In the genomic region with DNA sequence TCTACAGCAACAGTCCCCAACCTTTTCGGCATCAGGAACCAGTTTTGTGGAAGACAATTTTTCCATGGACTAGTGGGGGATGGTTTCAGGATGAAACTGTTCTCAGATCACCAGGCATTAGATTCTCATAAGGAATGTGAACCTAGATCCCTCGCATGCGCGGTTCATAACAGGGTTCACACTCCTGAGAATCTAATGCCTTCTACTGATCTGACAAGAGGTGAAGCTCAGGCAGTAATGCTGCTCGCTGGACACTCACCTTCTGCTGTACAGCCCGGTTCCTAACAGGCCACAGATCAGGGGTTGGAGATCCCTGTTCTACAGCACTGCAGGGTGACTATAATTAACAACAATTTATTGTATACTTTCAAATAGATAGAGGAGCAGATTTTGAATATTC, we compare ENCODE assay signal across 27 cellular contexts. TPM values are rescaled to one million over a fixed set of nuclear protein-coding genes. Genes with fewer than 3 reads are reported as not detected.
DNase-seq lines count a peak whose midpoint lies in the region; ATAC-seq and TF ChIP-seq lines count a peak whose summit lies in the region.
"Had no signal": no experiment of that assay in that cellular context is flagged by ENCODE, and none has a peak within 500 bp of the region (broad histone marks: within the 10 kb centered on the region; RNA-seq: fewer than 3 reads in every experiment).

No MANE protein-coding gene starts in this region.

- H4K20me1 ChIP-seq in OCI-LY7 (ENCODE audit: insufficient read depth, low read length): peaks cover 5% of the 10 kb centered on the region; the same call in 1 of the 2 replicates

- DNase-seq in T-helper 1 cell (no peak), GM12864 (ENCODE audit: low read depth) (no peak), activated B cell treated with CpG ODN at 0.5 μM for 24 hours (no peak), naive B cell (no peak), H4 (ENCODE audit: low spot score) (no peak), foreskin keratinocyte (no peak), OCI-LY7 (ENCODE audit: low spot score) (no peak)
- DNase-seq: ACHN; Caco-2; CD4-positive, alpha-beta memory T cell; DMS 273 treated with DMSO at 0.1 percent for 48 hours; DMS79 treated with DMSO at 0.1 percent for 48 hours; H7; KBM-7; MM.1S; NCI-H1048; NCI-H1417 treated with DMSO at 0.1 percent for 48 hours; NCI-H187 treated with DMSO at 0.1 percent for 48 hours; NCI-H2107; NCI-H446 treated with DMSO at 0.1 percent for 48 hours; NCI-H526 treated with DMSO at 0.1 percent for 48 hours; PC-3; RPMI8226; SHP77 had no signal

- ATAC-seq in activated B cell treated with CpG ODN at 0.5 μM for 24 hours (ENCODE audit: low read depth) (no peak), naive B cell (ENCODE audit: low read depth in 2 of 2) (no peak), foreskin keratinocyte (no peak)
- ATAC-seq: PC-3 had no signal

- POLR2A ChIA-PET in activated B cell treated with CpG ODN at 0.5 μM for 24 hours (lab: Charles Lee): interaction anchor here (2.6 to 5.4 kb wide), 3 partner anchors 18 to 101 kb away, joined by 12 to 55 read pairs (median 39); a partner anchor contains a TSS
- POLR2A ChIA-PET in OCI-LY7 (lab: Charles Lee): interaction anchor here (0.6 kb wide), 1 partner anchor 16 kb away, joined by 3 read pairs; no protein-coding TSS in a partner anchor

- TF ChIP-seq CTCF in GM12864 (IDR thresholded peaks at IDR 0.05; ENCODE audit: low read depth, low read length, missing control alignments) (no peak), activated B cell treated with CpG ODN at 0.5 μM for 24 hours (IDR thresholded peaks at IDR 0.05) (no peak), foreskin keratinocyte (conservative IDR thresholded peaks at IDR 0.05) (no peak), OCI-LY7 (conservative IDR thresholded peaks at IDR 0.05; ENCODE audit: low read length) (no peak)

- H3K4me3 Mint-ChIP-seq in T-helper 1 cell treated with Interleukin-12 subunit alpha and Interleukin-12 subunit beta and Interleukin-4 antibody, amounts not matched to agents 30 μg/mL and 1 μg/mL, for 36 hours: no peak overlapping the region
- H3K4me3 Mint-ChIP-seq in activated B cell treated with CpG ODN at 0.5 μM for 24 hours (peak overlapping the region; percentile 32), naive B cell (peak overlapping the region in 2 of 8 donors; percentile 6 to 61)

- no peak overlapping the region for H3K27ac ChIP-seq in foreskin keratinocyte
- H3K27ac ChIP-seq in OCI-LY7 (ENCODE audit: low read depth, low read length, poor library complexity, severe bottlenecking): no peak overlapping the region
- H3K27ac ChIP-seq: 22Rv1, BLaER1 had no signal

- no peak overlapping the region for H3K4me2 ChIP-seq in OCI-LY7 (ENCODE audit: low read length)
- H3K4me2 ChIP-seq: BLaER1 had no signal

- H3K4me1 ChIP-seq in foreskin keratinocyte (peaks cover 10% of the 10 kb centered on the region), OCI-LY7 (ENCODE audit: insufficient read depth, low read length, poor library complexity, severe bottlenecking) (peaks cover 18% of the 10 kb centered on the region)

- CTCF ChIA-PET in activated B cell treated with CpG ODN at 0.5 μM for 24 hours (lab: Charles Lee): interaction anchor here (1.5 kb wide), 1 partner anchor 23 kb away, joined by 3 read pairs; no protein-coding TSS in a partner anchor
- CTCF ChIA-PET in OCI-LY7 (lab: Charles Lee; ENCODE audit: unreplicated experiment): no interaction called here

- no peaks in the 10 kb centered on the region for H3K9me2 ChIP-seq in OCI-LY7 (ENCODE audit: insufficient read depth, low read length)

- H3K4me3 ChIP-seq in GM12864 (ENCODE audit: low read depth, low read length) (peak overlapping the region; percentile 6; the same call in 1 of the 2 replicates), OCI-LY7 (ENCODE audit: low read depth, low read length, poor library complexity, severe bottlenecking) (no peak overlapping the region)
- H3K4me3 ChIP-seq: BLaER1 had no signal

- H3K27me3 Mint-ChIP-seq in T-helper 1 cell treated with Interleukin-12 subunit alpha and Interleukin-12 subunit beta and Interleukin-4 antibody, amounts not matched to agents 30 μg/mL and 1 μg/mL, for 36 hours (ENCODE audit: low read depth): no peaks in the 10 kb centered on the region
- H3K27me3 Mint-ChIP-seq in activated B cell treated with CpG ODN at 0.5 μM for 24 hours (no peaks in the 10 kb centered on the region), naive B cell (no peaks in the 10 kb centered on the region)
- H3K27me3 Mint-ChIP-seq: CD4-positive, alpha-beta memory T cell had no signal

- H3K27me3 ChIP-seq in foreskin keratinocyte: no peaks in the 10 kb centered on the region
- H3K27me3 ChIP-seq: BLaER1 had no signal

- H3K9me3 ChIP-seq in OCI-LY7 (ENCODE audit: low read length): no peaks in the 10 kb centered on the region
- H3K9me3 ChIP-seq: Caco-2 had no signal

- peak overlapping the region; percentile 29 for H3K27ac Mint-ChIP-seq in T-helper 1 cell treated with Interleukin-12 subunit alpha and Interleukin-12 subunit beta and Interleukin-4 antibody, amounts not matched to agents 30 μg/mL and 1 μg/mL, for 36 hours
- H3K27ac Mint-ChIP-seq in activated B cell treated with CpG ODN at 0.5 μM for 24 hours (peak overlapping the region; percentile 99), naive B cell (peak overlapping the region in 4 of 6 donors; percentile 84 to 91 (median 89))

- peaks cover 52% of the 10 kb centered on the region for H3K4me1 Mint-ChIP-seq in T-helper 1 cell treated with Interleukin-12 subunit alpha and Interleukin-12 subunit beta and Interleukin-4 antibody, amounts not matched to agents 30 μg/mL and 1 μg/mL, for 36 hours (ENCODE audit: low read depth)
- peaks cover 91% of the 10 kb centered on the region for H3K4me1 Mint-ChIP-seq in activated B cell treated with CpG ODN at 0.5 μM for 24 hours
- H3K4me1 Mint-ChIP-seq in naive B cell: peaks cover 69 to 91% (median 87%) of the 10 kb centered on the region in 3 donors

- no TSS peak for BruUV-seq in OCI-LY7 (replicated peaks; lab: Mats Ljungman, UMichigan)

- H3K36me3 ChIP-seq in OCI-LY7 (ENCODE audit: insufficient read depth, low read length): no peaks in the 10 kb centered on the region

- H2AFZ ChIP-seq in OCI-LY7 (ENCODE audit: low read length): no peak overlapping the region

- H3K9me3 Mint-ChIP-seq in T-helper 1 cell treated with Interleukin-12 subunit alpha and Interleukin-12 subunit beta and Interleukin-4 antibody, amounts not matched to agents 30 μg/mL and 1 μg/mL, for 36 hours: no peaks in the 10 kb centered on the region
- H3K9me3 Mint-ChIP-seq in activated B cell treated with CpG ODN at 0.5 μM for 24 hours: peaks cover 7% of the 10 kb centered on the region
- H3K9me3 Mint-ChIP-seq in naive B cell: peaks cover 0 to 3% (median 0%) of the 10 kb centered on the region in 7 donors
- H3K9me3 Mint-ChIP-seq: CD4-positive, alpha-beta memory T cell had no signal

- H3K36me3 Mint-ChIP-seq in T-helper 1 cell treated with Interleukin-12 subunit alpha and Interleukin-12 subunit beta and Interleukin-4 antibody, amounts not matched to agents 30 μg/mL and 1 μg/mL, for 36 hours (ENCODE audit: low read depth): peaks cover 8% of the 10 kb centered on the region
- H3K36me3 Mint-ChIP-seq in activated B cell treated with CpG ODN at 0.5 μM for 24 hours (ENCODE audit: low read depth) (peaks cover 21% of the 10 kb centered on the region), naive B cell (peaks cover 0 to 8% of the 10 kb centered on the region in 2 donors)

- intact Hi-C loops in activated B cell treated with CpG ODN at 0.5 μM for 24 hours (cut with micrococcal nuclease): no loop called here
- intact Hi-C loops in OCI-LY7 (cut with micrococcal nuclease; ENCODE audit: unreplicated experiment): no loop called here

- H3K79me2 ChIP-seq in OCI-LY7 (ENCODE audit: insufficient read depth, low read depth, low read length): peaks cover 67% of the 10 kb centered on the region; the same call in 1 of the 2 replicates

RNA-seq across cellular contexts. Expression of a gene that starts 21.9 kb away (rescaled TPM):
- 52.0 and 58.8 TPM in 2 replicates for total RNA-seq in activated B cell treated with CpG ODN at 0.5 μM for 24 hours
- polyA plus RNA-seq in naive B cell (ENCODE audit: low read depth in 6 of 6): 10 to 100 TPM; 49.1 to 91.6 (median 58.2) TPM
- total RNA-seq in H4 (2014; rRNA removed; shearing (Covaris generic)): 10.3 and 11.4 TPM in 2 replicates
- 19.6 and 21.1 TPM in 2 replicates for total RNA-seq in foreskin keratinocyte
- polyA plus RNA-seq in foreskin keratinocyte: 8.8 and 10.6 TPM in 2 replicates
- 9.9 and 11.5 TPM in 2 replicates for total RNA-seq in OCI-LY7 (2014; rRNA removed; shearing (Covaris generic))
- 27.6 and 28.0 TPM in 2 replicates for total RNA-seq in OCI-LY7 (2022)

Comparison
In these comparisons a context has a peak if more than half of its experiments do, and no peak if none do; other contexts are left out.
1. H3K27ac Mint-ChIP-seq: peak in every context shown above with its lines; median percentile 99 in activated B cell treated with CpG ODN at 0.5 μM for 24 hours; 89 in naive B cell; 29 in T-helper 1 cell treated with Interleukin-12 subunit alpha and Interleukin-12 subunit beta and Interleukin-4 antibody, amounts not matched to agents 30 μg/mL and 1 μg/mL, for 36 hours.